Comparison of ENCODE assay signal across 16 cellular contexts in genomic region chr2:213166109-213166508, GRCh38. TPM values are rescaled to one million over a fixed set of nuclear protein-coding genes. Genes with fewer than 3 reads are reported as not detected.
DNase-seq lines count a peak whose midpoint lies in the region; ATAC-seq and TF ChIP-seq lines count a peak whose summit lies in the region.
"Had no signal": no experiment of that assay in that cellular context is flagged by ENCODE, and none has a peak within 500 bp of the region (broad histone marks: within the 10 kb centered on the region; RNA-seq: fewer than 3 reads in every experiment).

No MANE protein-coding gene starts in this region.

- H3K4me1 ChIP-seq in left ventricle myocardium inferior, result no peaks in the 10 kb centered on the region
- H3K4me1 ChIP-seq: lower lobe of right lung had no signal

- ATAC-seq in GM18499 (IDR thresholded peaks at IDR 0.05; ENCODE audit: insufficient read depth, unreplicated experiment), result peak; percentile 99
- ATAC-seq in GM19468 (IDR thresholded peaks at IDR 0.05; ENCODE audit: extremely low read depth, unreplicated experiment), result peak; percentile 95
- peak; percentile 90 for ATAC-seq in HG02970 (IDR thresholded peaks at IDR 0.05; ENCODE audit: low FRiP score, unreplicated experiment)
- ATAC-seq: gastrocnemius medialis, lower lobe of right lung had no signal

- no peaks in the 10 kb centered on the region for H3K9me3 ChIP-seq in left ventricle myocardium inferior (replicated peaks)
- H3K9me3 ChIP-seq: gastrocnemius medialis, lower lobe of right lung had no signal

- TF ChIP-seq CTCF in left ventricle myocardium inferior (IDR thresholded peaks at IDR 0.05; ENCODE audit: borderline replicate concordance), result no peak

- intact Hi-C loops in left ventricle myocardium inferior (cut with micrococcal nuclease), result no loop called here

- H3K27me3 ChIP-seq in left ventricle myocardium inferior (ENCODE audit: low read depth), result no peaks in the 10 kb centered on the region
- H3K27me3 ChIP-seq: BLaER1, gastrocnemius medialis had no signal

- H3K27ac ChIP-seq in left ventricle myocardium inferior (replicated peaks), result no peak overlapping the region
- H3K27ac ChIP-seq: BLaER1, coronary artery, gastrocnemius medialis, lower lobe of right lung had no signal

- no peak overlapping the region for H3K4me3 ChIP-seq in left ventricle myocardium inferior
- H3K4me3 ChIP-seq: BLaER1, coronary artery, gastrocnemius medialis, lower lobe of right lung had no signal

- peak; percentile 71 for DNase-seq in NAMALWA (ENCODE audit: low spot score)
- DNase-seq in activated CD4-positive, CD25-positive, alpha-beta regulatory T cell treated with anti-CD3 and anti-CD28 coated beads, Interleukin-2, amount 50 U/mL, for 72 hours, result no peak
- DNase-seq in RKO (ENCODE audit: low spot score), result no peak
- no peak for DNase-seq in left ventricle myocardium inferior
- DNase-seq in cerebellum (ENCODE audit: low spot score), result no peak
- DNase-seq: activated CD4-positive, CD25-positive, alpha-beta regulatory T cell; activated naive CD4-positive, alpha-beta T cell treated with anti-CD3 and anti-CD28 coated beads for 36 hours; gastrocnemius medialis; lower lobe of right lung; NCI-H1694 treated with DMSO at 0.1 percent for 48 hours; RPMI8226 had no signal

- no peaks in the 10 kb centered on the region for H3K36me3 ChIP-seq in left ventricle myocardium inferior
- H3K36me3 ChIP-seq: BLaER1, gastrocnemius medialis, lower lobe of right lung had no signal

RNA-seq across cellular contexts. Expression of gene IKZF2, which starts 14.7 kb away (rescaled TPM):
- total RNA-seq in left ventricle myocardium inferior (6.8 TPM), cerebellum (17.7 TPM)
